27 cellular contexts compared by ENCODE assay signal in the genomic region with DNA sequence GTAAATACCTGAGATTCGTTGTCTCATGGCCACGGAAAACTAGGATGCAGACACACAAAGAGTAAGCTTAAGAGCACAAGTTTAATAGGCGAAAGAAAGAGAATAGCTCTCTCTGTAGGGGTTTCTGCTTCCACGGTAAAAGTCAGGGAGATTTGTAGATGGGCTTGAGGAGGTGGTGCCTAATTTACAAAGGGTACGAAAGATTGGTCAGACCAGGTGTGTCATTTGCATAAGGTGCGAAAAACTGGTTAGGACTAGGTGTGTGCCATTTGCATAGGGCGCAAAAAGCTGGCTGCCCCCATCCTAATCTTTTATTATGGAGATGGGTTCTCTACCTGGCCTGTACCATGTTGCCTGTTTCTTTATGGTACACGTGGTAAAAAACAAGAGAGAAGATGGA.
"Had no signal": no experiment of that assay in that cellular context is flagged by ENCODE, and none has a peak within 500 bp of the region (broad histone marks: within the 10 kb centered on the region; RNA-seq: fewer than 3 reads in every experiment).

No MANE protein-coding gene starts in this region.

- H3K27ac Mint-ChIP-seq: endodermal cell; natural killer cell; stimulated activated naive CD8-positive, alpha-beta T cell treated with anti-CD3 and anti-CD28 coated beads, Interleukin-15, amount 100 ng/mL, for 72 hours had no signal

- FAIRE-seq: colon, islet of Langerhans, pancreas, small intestine had no signal

- H3K36me3 ChIP-seq: gastrocnemius medialis, lower lobe of right lung, neutrophil, pancreas, right lobe of liver, suprapubic skin, transverse colon, upper lobe of right lung, vagina had no signal

- H3K4me3 ChIP-seq: dorsolateral prefrontal cortex, gastrocnemius medialis, lower lobe of right lung, pancreas, right lobe of liver, suprapubic skin, transverse colon, upper lobe of right lung, vagina had no signal

- H3K4me1 Mint-ChIP-seq: endodermal cell; natural killer cell; neural crest cell; stimulated activated naive CD8-positive, alpha-beta T cell treated with anti-CD3 and anti-CD28 coated beads, Interleukin-15, amount 100 ng/mL, for 72 hours had no signal

- H3K27me3 Mint-ChIP-seq: stimulated activated naive CD8-positive, alpha-beta T cell treated with anti-CD3 and anti-CD28 coated beads, Interleukin-15, amount 100 ng/mL, for 72 hours had no signal

- H3K27me3 ChIP-seq: dorsolateral prefrontal cortex, gastrocnemius medialis, neutrophil, pancreas, right lobe of liver, suprapubic skin, transverse colon, upper lobe of right lung, vagina had no signal

- H3K4me3 Mint-ChIP-seq: endodermal cell; natural killer cell; neural crest cell; stimulated activated naive CD8-positive, alpha-beta T cell treated with anti-CD3 and anti-CD28 coated beads, Interleukin-15, amount 100 ng/mL, for 72 hours had no signal

- DNase-seq: dorsolateral prefrontal cortex; effector CD4-positive, alpha-beta T cell; endodermal cell; foreskin fibroblast; gastrocnemius medialis; head of caudate nucleus; kidney glomerular epithelial cell; left colon; left ventricle myocardium superior; lower lobe of right lung; natural killer cell; pancreas; right lobe of liver; small intestine; stimulated activated CD4-positive, alpha-beta T cell treated with anti-CD3 and anti-CD28 coated beads, Interleukin-15, amount 100 ng/mL, for 24 hours; stimulated activated CD4-positive, alpha-beta T cell treated with anti-CD3 and anti-CD28 coated beads, Interleukin-2, amount 100 ng/mL, for 48 hours; stimulated activated naive CD4-positive, alpha-beta T cell; stimulated activated naive CD8-positive, alpha-beta T cell treated with anti-CD3 and anti-CD28 coated beads, Interleukin-15, amount 100 ng/mL, for 72 hours; transverse colon; upper lobe of right lung had no signal

- H3K9me3 Mint-ChIP-seq: endodermal cell; stimulated activated naive CD8-positive, alpha-beta T cell treated with anti-CD3 and anti-CD28 coated beads, Interleukin-15, amount 100 ng/mL, for 72 hours had no signal

- H3K4me1 ChIP-seq: gastrocnemius medialis, lower lobe of right lung, pancreas, right lobe of liver, suprapubic skin, transverse colon, upper lobe of right lung, vagina had no signal

- H3K27ac ChIP-seq: dorsolateral prefrontal cortex, epithelial cell of prostate, gastrocnemius medialis, lower lobe of right lung, neutrophil, pancreas, right lobe of liver, suprapubic skin, transverse colon, upper lobe of right lung, vagina had no signal

- H3K9me3 ChIP-seq: gastrocnemius medialis, lower lobe of right lung, neutrophil, pancreas, right lobe of liver, suprapubic skin, transverse colon, upper lobe of right lung, vagina had no signal

- H3K36me3 Mint-ChIP-seq: natural killer cell had no signal
